ENCODE assay signal across 19 cellular contexts in the genomic region with DNA sequence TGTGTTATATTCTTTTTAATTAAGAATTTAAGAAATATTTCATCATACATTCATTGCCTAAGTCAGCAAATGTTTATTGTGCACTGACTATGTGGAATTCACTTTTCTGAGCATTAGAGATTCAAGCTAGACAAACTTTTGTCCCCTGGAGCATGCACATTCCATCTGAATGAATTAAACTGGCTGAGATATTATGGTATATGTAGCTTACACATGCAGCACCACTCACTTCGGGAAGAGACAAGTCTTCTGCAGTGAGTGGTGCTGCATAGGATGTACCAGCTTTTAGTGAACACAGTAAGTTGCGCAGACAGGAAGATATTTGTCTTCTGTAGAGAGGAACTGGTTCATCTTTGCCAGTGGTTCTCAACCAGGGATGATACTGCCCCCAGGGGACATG.
DNase-seq lines count a peak whose midpoint lies in the region; ATAC-seq, FAIRE-seq and TF ChIP-seq lines count a peak whose summit lies in the region.
"Had no signal": no experiment of that assay in that cellular context is flagged by ENCODE, and none has a peak within 500 bp of the region (broad histone marks: within the 10 kb centered on the region; RNA-seq: fewer than 3 reads in every experiment).

No MANE protein-coding gene starts in this region.

- no peaks in the 10 kb centered on the region for H3K27me3 Mint-ChIP-seq in effector memory CD8-positive, alpha-beta T cell
- H3K27me3 Mint-ChIP-seq: B cell had no signal

- H3K4me1 ChIP-seq in IMR-90 (ENCODE audit: control insufficient read depth, insufficient read depth, low read length) (peaks cover 2% of the 10 kb centered on the region; the same call in 1 of the 2 replicates), kidney (ENCODE audit: control insufficient read depth in 1 of 2, insufficient read depth in 1 of 2, low read depth in 1 of 2, low read length in 2 of 2) (no peaks in the 10 kb centered on the region), prostate gland (replicated peaks) (no peaks in the 10 kb centered on the region)

- H3K9me1 ChIP-seq in IMR-90 (ENCODE audit: insufficient read depth, low read length) = no peaks in the 10 kb centered on the region

- dilution Hi-C loops in IMR-90 (cut with HindIII; ENCODE audit: low sequenced_read_pairs, unreplicated experiment) = no loop called here

- H4K91ac ChIP-seq in IMR-90 (ENCODE audit: insufficient read depth, low read depth, low read length) = no peak overlapping the region

- peaks cover 8 to 15% of the 10 kb centered on the region in 2 donors for H3K9me3 Mint-ChIP-seq in effector memory CD8-positive, alpha-beta T cell

- no peak overlapping the region for H3K4ac ChIP-seq in IMR-90 (ENCODE audit: low read depth, low read length)

- POLR2A ChIA-PET in IMR-90 (lab: Charles Lee; ENCODE audit: unreplicated experiment) = no interaction called here

- no peak overlapping the region for H3K18ac ChIP-seq in IMR-90 (ENCODE audit: low read depth, low read length)

- in situ Hi-C loops in IMR-90 (cut with MboI; ENCODE audit: low sequenced_read_pairs) (no loop called here), brain microvascular endothelial cell (cut with HindIII; ENCODE audit: low pct_ligation_motif_present, low sequenced_read_pairs) (no loop called here)

- no peak overlapping the region for H3K4me3 Mint-ChIP-seq in effector memory CD8-positive, alpha-beta T cell
- H3K4me3 Mint-ChIP-seq: B cell had no signal

- H2BK5ac ChIP-seq in IMR-90 (ENCODE audit: low read depth, low read length, poor library complexity, severe bottlenecking) = no peak overlapping the region

- peak overlapping the region in 1 of 2 experiments; percentile 55; a peak in 2 of 4 replicates for H4K8ac ChIP-seq in IMR-90 (ENCODE audit: low read depth in 2 of 2, low read length in 2 of 2)

- H3K14ac ChIP-seq in IMR-90 (replicated peaks; ENCODE audit: low read depth, low read length) = no peak overlapping the region

- H4K20me1 ChIP-seq in IMR-90 (ENCODE audit: insufficient read depth, low read length) = no peaks in the 10 kb centered on the region

- no CpG with 5 or more reads among the region's 2 CpGs for WGBS in IMR-90 (ENCODE audit: extremely low coverage in 2 of 2, insufficient read length in 1 of 2), 2 experiments
- WGBS in prostate gland = 93% methylated on average over 2 of the region's 2 CpGs

- no peak overlapping the region for H3K56ac ChIP-seq in IMR-90 (ENCODE audit: extremely low read depth, insufficient read depth, low read length)

- H3K9ac ChIP-seq in IMR-90 (ENCODE audit: low read depth, low read length) (no peak overlapping the region), kidney (ENCODE audit: low read length in 2 of 2) (no peak overlapping the region)

- H3K4me3 ChIP-seq in IMR-90 (ENCODE audit: insufficient read depth, low read depth, low read length) (no peak overlapping the region), brain microvascular endothelial cell (ENCODE audit: low read depth, low read length) (no peak overlapping the region), kidney (ENCODE audit: low read length in 2 of 2) (no peak overlapping the region), prostate gland (no peak overlapping the region)

- H3K27ac ChIP-seq in IMR-90 (ENCODE audit: insufficient read depth, low read length) (no peak overlapping the region), brain microvascular endothelial cell (no peak overlapping the region), temporal lobe (ENCODE audit: low read depth, low read length) (peak overlapping the region; percentile 63), kidney (ENCODE audit: low read depth in 2 of 2, low read length in 2 of 2) (no peak overlapping the region), prostate gland (no peak overlapping the region)

- H3K27ac Mint-ChIP-seq in effector memory CD8-positive, alpha-beta T cell = no peak overlapping the region
- H3K27ac Mint-ChIP-seq: B cell had no signal

- H3K27me3 ChIP-seq in IMR-90 (ENCODE audit: control insufficient read depth, insufficient read depth, low read length) (no peaks in the 10 kb centered on the region), brain microvascular endothelial cell (replicated peaks) (no peaks in the 10 kb centered on the region), prostate gland (replicated peaks; ENCODE audit: insufficient read depth) (no peaks in the 10 kb centered on the region)

- no peak overlapping the region for H4K5ac ChIP-seq in IMR-90 (ENCODE audit: low read depth, low read length)

- H2AFZ ChIP-seq in IMR-90 (replicated peaks; ENCODE audit: low read length, poor library complexity) = no peak overlapping the region

- H2BK20ac ChIP-seq in IMR-90 (ENCODE audit: low read depth, low read length) = no peak overlapping the region

- TF ChIP-seq POLR2A in IMR-90 (IDR thresholded peaks at IDR 0.05; ENCODE audit: low read depth, low read length) (no peak), prostate gland (IDR thresholded peaks at IDR 0.05) (no peak)

- no peaks in the 10 kb centered on the region for H3K9me3 ChIP-seq in IMR-90 (ENCODE audit: control insufficient read depth, insufficient read depth, low read length)
- no peaks in the 10 kb centered on the region for H3K9me3 ChIP-seq in kidney (ENCODE audit: control insufficient read depth in 1 of 2, low read length in 2 of 2)
- H3K9me3 ChIP-seq in prostate gland = no peaks in the 10 kb centered on the region

- TF ChIP-seq CTCF in IMR-90 (conservative IDR thresholded peaks at IDR 0.05; ENCODE audit: low read depth, low read length) = no peak
- TF ChIP-seq CTCF in brain microvascular endothelial cell (IDR thresholded peaks at IDR 0.05; ENCODE audit: low read depth, low read length, missing control alignments) = no peak
- no peak for TF ChIP-seq CTCF in kidney (IDR thresholded peaks at IDR 0.05; ENCODE audit: borderline replicate concordance, extremely low read depth, insufficient read depth)
- TF ChIP-seq CTCF in prostate gland (IDR thresholded peaks at IDR 0.05) = no peak

- H2BK15ac ChIP-seq in IMR-90 (ENCODE audit: low read depth, low read length) = no peak overlapping the region

- no peaks in the 10 kb centered on the region for H3K4me1 Mint-ChIP-seq in effector memory CD8-positive, alpha-beta T cell (ENCODE audit: low read depth in 2 of 2)
- H3K4me1 Mint-ChIP-seq: B cell had no signal

- DNase-seq in NCI-H2227 (lab: John Stamatoyannopoulos, UW; ENCODE audit: unreplicated experiment) (peak; percentile 53), NCI-H2227 treated with DMSO at 0.1 percent for 48 hours (lab: John Stamatoyannopoulos, UW) (no peak), IMR-90 (peak; percentile 57), brain microvascular endothelial cell (peak; percentile 14), kidney (no peak), prostate gland (ENCODE audit: low spot score) (no peak)
- DNase-seq in effector memory CD8-positive, alpha-beta T cell = no peak
- DNase-seq: 8988T, DMS 273 treated with DMSO at 0.1 percent for 48 hours, DND-41, GDM1, H7, NCI-H1105, NCI-H1694, NCI-H2107, OCI-M1, SHP77 had no signal

- no peak for FAIRE-seq in kidney (lab: Jason Lieb, UNC)

- no peak overlapping the region for H3K23ac ChIP-seq in IMR-90 (ENCODE audit: low read depth, low read length)

- no peak for TF ChIP-seq RAD21 in IMR-90 (IDR thresholded peaks at IDR 0.05; ENCODE audit: low read length)

- no peaks in the 10 kb centered on the region for H3K79me1 ChIP-seq in IMR-90 (ENCODE audit: low read depth in 1 of 2, low read length in 2 of 2)

- ATAC-seq in IMR-90 (ENCODE audit: low read depth) = peak; percentile 79
- ATAC-seq in effector memory CD8-positive, alpha-beta T cell (replicated peaks) = no peak

- H3K36me3 ChIP-seq in IMR-90 (ENCODE audit: control insufficient read depth, insufficient read depth, low read length) (no peaks in the 10 kb centered on the region), brain microvascular endothelial cell (replicated peaks) (no peaks in the 10 kb centered on the region), kidney (ENCODE audit: control insufficient read depth in 1 of 2, insufficient read depth in 2 of 2, low read length in 2 of 2) (no peaks in the 10 kb centered on the region), prostate gland (no peaks in the 10 kb centered on the region)

- CTCF ChIA-PET in IMR-90 (lab: Yijun Ruan, JAX) = interaction anchor here (1.2 kb wide), 1 partner anchor 10 kb away, joined by 3 read pairs; no protein-coding TSS in a partner anchor

- H3K4me2 ChIP-seq in IMR-90 (ENCODE audit: low read depth, low read length) = no peak overlapping the region

- BruUV-seq in IMR-90 (replicated peaks; lab: Mats Ljungman, UMichigan) = no TSS peak

- intact Hi-C loops in IMR-90 (cut with micrococcal nuclease) = no loop called here
- intact Hi-C loops in kidney (cut with DNase I) = no loop called here
- intact Hi-C loops in prostate gland (cut with DNase I) = no loop called here

- no peak overlapping the region for H2BK120ac ChIP-seq in IMR-90 (ENCODE audit: low read depth, low read length)

- H2AK5ac ChIP-seq in IMR-90 (ENCODE audit: low read depth, low read length) = no peak overlapping the region

- no peaks in the 10 kb centered on the region for H3K36me3 Mint-ChIP-seq in effector memory CD8-positive, alpha-beta T cell (ENCODE audit: insufficient read depth)

- no peak overlapping the region for H2AK9ac ChIP-seq in IMR-90 (replicated peaks; ENCODE audit: low read depth, low read length, poor library complexity)

TF ChIP-seq in IMR-90, 13 proteins besides CTCF, POLR2A, EP300 and RAD21 (continues in another document):
- TF ChIP-seq CHD1 (IDR thresholded peaks at IDR 0.05; ENCODE audit: low read depth, low read length) (no peak), MAZ (IDR thresholded peaks at IDR 0.05; ENCODE audit: borderline replicate concordance, low read depth, low read length) (no peak), CEBPB (IDR thresholded peaks at IDR 0.05; ENCODE audit: low read depth, low read length) (no peak), MXI1 (IDR thresholded peaks at IDR 0.05; ENCODE audit: borderline replicate concordance, low read depth, low read length) (no peak), NFE2L2 (IDR thresholded peaks at IDR 0.05; ENCODE audit: low read depth, low read length) (no peak), BHLHE40 (IDR thresholded peaks at IDR 0.05; ENCODE audit: low read depth, low read length) (no peak), MAFK (IDR thresholded peaks at IDR 0.05; ENCODE audit: low read depth, low read length) (no peak), RFX5 (IDR thresholded peaks at IDR 0.05; ENCODE audit: low read depth, low read length) (no peak)
- TF ChIP-seq, protein P1, sequence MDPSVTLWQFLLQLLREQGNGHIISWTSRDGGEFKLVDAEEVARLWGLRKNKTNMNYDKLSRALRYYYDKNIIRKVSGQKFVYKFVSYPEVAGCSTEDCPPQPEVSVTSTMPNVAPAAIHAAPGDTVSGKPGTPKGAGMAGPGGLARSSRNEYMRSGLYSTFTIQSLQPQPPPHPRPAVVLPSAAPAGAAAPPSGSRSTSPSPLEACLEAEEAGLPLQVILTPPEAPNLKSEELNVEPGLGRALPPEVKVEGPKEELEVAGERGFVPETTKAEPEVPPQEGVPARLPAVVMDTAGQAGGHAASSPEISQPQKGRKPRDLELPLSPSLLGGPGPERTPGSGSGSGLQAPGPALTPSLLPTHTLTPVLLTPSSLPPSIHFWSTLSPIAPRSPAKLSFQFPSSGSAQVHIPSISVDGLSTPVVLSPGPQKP (IDR thresholded peaks at IDR 0.05; ENCODE audit: borderline replicate concordance, low read depth, low read length) = no peak

Comparison
In these comparisons a context has a peak if more than half of its experiments do, and no peak if none do; other contexts are left out.
1. DNase-seq: peak in NCI-H2227 (single experiment), IMR-90 (single experiment) and brain microvascular endothelial cell (single experiment); none in NCI-H2227 treated with DMSO at 0.1 percent for 48 hours (single experiment), kidney (single experiment), prostate gland (single experiment) and effector memory CD8-positive, alpha-beta T cell (0 of 3).